Comparison of ENCODE assay signal across 1 cellular context in the genomic region with DNA sequence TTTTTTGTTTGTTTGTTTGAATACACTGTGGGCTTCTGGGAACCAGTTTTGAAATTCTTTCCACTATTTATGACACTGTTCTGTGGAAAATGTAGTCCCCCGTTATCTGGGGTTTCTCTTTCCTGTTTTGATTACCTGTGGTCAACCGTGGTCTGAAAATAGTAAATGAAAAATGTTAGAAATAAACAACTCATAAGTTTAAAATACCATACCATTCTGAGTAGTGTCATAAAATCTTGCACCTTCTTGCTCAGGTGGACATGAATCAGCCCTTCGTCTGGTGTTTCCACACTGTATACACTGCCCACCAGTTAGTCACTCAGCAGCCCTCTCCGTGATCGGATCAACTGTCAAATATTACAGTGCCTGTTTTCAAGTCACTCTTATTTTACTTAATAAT.
TF ChIP-seq lines count a peak whose summit lies in the region.

No MANE protein-coding gene starts in this region.

TF ChIP-seq in HepG2, 621 proteins besides CTCF, POLR2A, EP300 and RAD21:
- TF ChIP-seq HOXA7 (CRISPR knock-in tag; IDR thresholded peaks at IDR 0.05) = no peak
TF ChIP-seq in HepG2: peak in this region for 0.
